8 cellular contexts compared by ENCODE assay signal in the genomic region with DNA sequence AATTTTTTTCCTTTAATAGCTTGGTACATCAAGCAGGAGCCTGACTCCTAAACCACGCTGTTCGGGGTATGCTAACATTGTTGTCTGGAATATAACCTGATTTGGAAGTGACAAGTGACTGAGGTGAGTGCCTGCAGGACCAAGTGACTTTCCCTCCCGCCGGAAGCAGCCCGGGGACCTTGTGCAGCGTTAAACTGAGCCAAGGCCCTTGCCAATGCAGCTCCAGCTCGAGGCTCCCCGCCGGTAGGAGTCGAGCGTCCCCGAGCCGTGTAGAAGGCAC. TPM values are rescaled to one million over a fixed set of nuclear protein-coding genes. Genes with fewer than 3 reads are reported as not detected.
DNase-seq lines count a peak whose midpoint lies in the region; ATAC-seq and TF ChIP-seq lines count a peak whose summit lies in the region.

No MANE protein-coding gene starts in this region.

- no peaks in the 10 kb centered on the region for H3K36me3 ChIP-seq in OCI-LY3 (replicated peaks; ENCODE audit: low read depth, low read length)
- no peaks in the 10 kb centered on the region for H3K36me3 ChIP-seq in hepatocyte (replicated peaks; ENCODE audit: insufficient read depth, low read depth)

- H3K9me2 ChIP-seq in hepatocyte (replicated peaks; ENCODE audit: insufficient read depth), result no peaks in the 10 kb centered on the region

- 25% methylated on average over 13 of the region's 13 CpGs for WGBS in hepatocyte (ENCODE audit: low lambda C conversion rate, missing lambda C conversion rate)

- H3K9me3 Mint-ChIP-seq in stimulated activated naive CD8-positive, alpha-beta T cell treated with anti-CD3 and anti-CD28 coated beads, Interleukin-15, amount 100 ng/mL, for 72 hours, result no peaks in the 10 kb centered on the region
- H3K9me3 Mint-ChIP-seq in activated T-cell treated with anti-CD3 and anti-CD28 coated beads, Interleukin-2, amount 50 U/mL, for 24 hours, result no peaks in the 10 kb centered on the region

- H3K4me2 ChIP-seq in OCI-LY3 (ENCODE audit: low read length) (peak overlapping the region; percentile 66), hepatocyte (peak overlapping the region; percentile 96)

- H4K20me1 ChIP-seq in OCI-LY3 (ENCODE audit: insufficient read depth, low read length), result no peaks in the 10 kb centered on the region
- no peaks in the 10 kb centered on the region for H4K20me1 ChIP-seq in hepatocyte (ENCODE audit: insufficient read depth, poor library complexity, severe bottlenecking)

- peaks cover 79% of the 10 kb centered on the region for H3K27me3 Mint-ChIP-seq in stimulated activated naive CD8-positive, alpha-beta T cell treated with anti-CD3 and anti-CD28 coated beads, Interleukin-15, amount 100 ng/mL, for 72 hours
- H3K27me3 Mint-ChIP-seq in activated T-cell treated with anti-CD3 and anti-CD28 coated beads, Interleukin-2, amount 50 U/mL, for 24 hours, result peaks cover 63% of the 10 kb centered on the region

- H2AFZ ChIP-seq in OCI-LY3 (ENCODE audit: low read depth, low read length) (peak overlapping the region; percentile 58; the same call in 1 of the 2 replicates), hepatocyte (peak overlapping the region; percentile 22)

- ATAC-seq in GM21786 (IDR thresholded peaks at IDR 0.05; ENCODE audit: unreplicated experiment), result peak; percentile 12
- ATAC-seq in stimulated activated naive CD8-positive, alpha-beta T cell treated with anti-CD3 and anti-CD28 coated beads, Interleukin-15, amount 100 ng/mL, for 72 hours, result peak; percentile 41
- ATAC-seq in HG02981 (IDR thresholded peaks at IDR 0.05; ENCODE audit: unreplicated experiment), result no peak
- no peak for ATAC-seq in GM18873 (IDR thresholded peaks at IDR 0.05; ENCODE audit: low FRiP score, unreplicated experiment)

- no peaks in the 10 kb centered on the region for H3K36me3 Mint-ChIP-seq in activated T-cell treated with anti-CD3 and anti-CD28 coated beads, Interleukin-2, amount 50 U/mL, for 24 hours (ENCODE audit: low read depth)

- no peak for DNase-seq in hepatocyte (ENCODE audit: low spot score)
- no peak for DNase-seq in stimulated activated naive CD8-positive, alpha-beta T cell treated with anti-CD3 and anti-CD28 coated beads, Interleukin-15, amount 100 ng/mL, for 72 hours
- DNase-seq in activated T-cell treated with anti-CD3 and anti-CD28 coated beads, Interleukin-2, amount 50 U/mL, for 24 hours, result no peak
- DNase-seq in OCI-M2 (lab: John Stamatoyannopoulos, UW; ENCODE audit: unreplicated experiment), result no peak

- H3K27ac ChIP-seq in OCI-LY3 (ENCODE audit: low read length), result no peak overlapping the region
- peak overlapping the region; percentile 77 for H3K27ac ChIP-seq in hepatocyte

- H3K27me3 ChIP-seq in OCI-LY3 (ENCODE audit: low read depth, low read length) (peaks cover 8% of the 10 kb centered on the region; the same call in 1 of the 2 replicates), hepatocyte (no peaks in the 10 kb centered on the region)

- H3K4me1 ChIP-seq in OCI-LY3 (ENCODE audit: low read length) (no peaks in the 10 kb centered on the region), hepatocyte (ENCODE audit: insufficient read depth) (peaks cover 15% of the 10 kb centered on the region)

- H3K79me2 ChIP-seq in OCI-LY3 (ENCODE audit: low read length) (no peaks in the 10 kb centered on the region), hepatocyte (no peaks in the 10 kb centered on the region)

- H3K27ac Mint-ChIP-seq in stimulated activated naive CD8-positive, alpha-beta T cell treated with anti-CD3 and anti-CD28 coated beads, Interleukin-15, amount 100 ng/mL, for 72 hours, result no peak overlapping the region
- H3K27ac Mint-ChIP-seq in activated T-cell treated with anti-CD3 and anti-CD28 coated beads, Interleukin-2, amount 50 U/mL, for 24 hours, result no peak overlapping the region

- TF ChIP-seq CTCF in OCI-LY3 (IDR thresholded peaks at IDR 0.05; ENCODE audit: low read depth, low read length) (no peak), hepatocyte (IDR thresholded peaks at IDR 0.05; ENCODE audit: poor library complexity) (no peak)

- H3K9me3 ChIP-seq in OCI-LY3 (ENCODE audit: insufficient read depth, low read length) (no peaks in the 10 kb centered on the region), hepatocyte (ENCODE audit: low read depth) (no peaks in the 10 kb centered on the region)

- H3K4me3 Mint-ChIP-seq in stimulated activated naive CD8-positive, alpha-beta T cell treated with anti-CD3 and anti-CD28 coated beads, Interleukin-15, amount 100 ng/mL, for 72 hours, result peak overlapping the region in 1 of 2 donors; percentile 57
- H3K4me3 Mint-ChIP-seq in activated T-cell treated with anti-CD3 and anti-CD28 coated beads, Interleukin-2, amount 50 U/mL, for 24 hours, result no peak overlapping the region

- H3K4me1 Mint-ChIP-seq in stimulated activated naive CD8-positive, alpha-beta T cell treated with anti-CD3 and anti-CD28 coated beads, Interleukin-15, amount 100 ng/mL, for 72 hours, result peaks cover 5% of the 10 kb centered on the region
- peaks cover 5% of the 10 kb centered on the region for H3K4me1 Mint-ChIP-seq in activated T-cell treated with anti-CD3 and anti-CD28 coated beads, Interleukin-2, amount 50 U/mL, for 24 hours (ENCODE audit: low read depth)

- H3K4me3 ChIP-seq in OCI-LY3 (ENCODE audit: low read length), result peak overlapping the region; percentile 78
- H3K4me3 ChIP-seq in hepatocyte, result no peak overlapping the region

- H3K9ac ChIP-seq in OCI-LY3 (ENCODE audit: low read length), result peak overlapping the region; percentile 63

RNA-seq across cellular contexts. Expression of a gene that starts 0.7 kb away (rescaled TPM):
- total RNA-seq in hepatocyte, result 19.9 and 24.0 TPM in 2 replicates
- polyA plus RNA-seq in hepatocyte, result 11.9 and 15.8 TPM in 2 replicates

RNA-seq across cellular contexts. Expression of a gene that starts 37.9 kb away (rescaled TPM):
- 24.4 and 26.7 TPM in 2 replicates for total RNA-seq in hepatocyte
- polyA plus RNA-seq in hepatocyte, result 23.7 and 27.8 TPM in 2 replicates

Comparison
In these comparisons a context has a peak if more than half of its experiments do, and no peak if none do; other contexts are left out.
1. ATAC-seq: peak in GM21786 (single experiment) and stimulated activated naive CD8-positive, alpha-beta T cell treated with anti-CD3 and anti-CD28 coated beads, Interleukin-15, amount 100 ng/mL, for 72 hours (single experiment); none in HG02981 (single experiment) and GM18873 (single experiment).